Comparison of ENCODE assay signal across 22 cellular contexts in the genomic region with DNA sequence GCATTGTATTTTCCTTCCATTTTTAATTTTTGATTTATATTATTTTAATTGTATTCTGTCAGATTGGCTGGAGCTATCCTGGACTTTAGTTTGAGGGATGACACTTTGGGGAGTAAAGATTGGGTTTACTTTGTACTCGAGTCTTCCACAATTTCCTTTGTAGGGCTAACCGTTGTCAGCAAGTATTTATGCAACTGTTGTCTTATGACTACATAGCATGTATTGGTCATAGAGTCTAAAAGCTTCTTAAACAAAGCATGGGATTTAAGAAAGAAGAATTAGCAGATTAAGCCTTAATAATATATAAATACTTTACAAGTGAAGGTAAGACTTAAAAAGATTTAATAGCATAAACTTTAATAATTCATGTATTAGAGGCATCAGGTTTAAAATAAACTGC.
"Had no signal": no experiment of that assay in that cellular context is flagged by ENCODE, and none has a peak within 500 bp of the region (broad histone marks: within the 10 kb centered on the region; RNA-seq: fewer than 3 reads in every experiment).

No MANE protein-coding gene starts in this region.

- DNase-seq: activated CD8-positive, alpha-beta memory T cell treated with anti-CD3 and anti-CD28 coated beads, Interleukin-2, amount 50 U/mL, for 4 hours; activated naive CD4-positive, alpha-beta T cell treated with Interleukin-2 at 50 U/mL for 16 hours; aorta; head of caudate nucleus; hypothalamus; left ventricle myocardium superior; mammary epithelial cell; ovary; right cardiac atrium; SK-N-SH; stimulated activated CD4-positive, alpha-beta T cell treated with anti-CD3 and anti-CD28 coated beads, Interleukin-12 subunit alpha, Interleukin-12 subunit beta, amount 100 ng/mL, for 4 hours; stimulated activated CD4-positive, alpha-beta T cell treated with anti-CD3 and anti-CD28 coated beads, Interleukin-4, amount 100 ng/mL, for 4 hours; stomach; transverse colon had no signal

- H3K9me3 ChIP-seq: gastroesophageal sphincter, neutrophil, ovary, prostate gland, SK-N-SH, stomach, transverse colon had no signal

- H3K9me3 Mint-ChIP-seq: activated T-helper 1 cell treated with anti-CD3 and anti-CD28 coated beads, Interleukin-12 subunit alpha, Interleukin-12 subunit beta, Interleukin-2, Interleukin-4 antibody, amounts not matched to agents 30 ng/mL and 10 ng/mL and 1 ng/mL, durations not matched to agents 14 hours and 24 hours and 36 hours; mesothelial cell of epicardium; nephron had no signal

- H3K4me3 Mint-ChIP-seq: brain, mesothelial cell of epicardium, nephron had no signal

- H3K4me1 Mint-ChIP-seq: mesothelial cell of epicardium, nephron had no signal

- H3K27me3 ChIP-seq: gastroesophageal sphincter, neutrophil, ovary, stomach, transverse colon had no signal

- H3K27me3 Mint-ChIP-seq: brain had no signal

- H3K27ac ChIP-seq: epithelial cell of prostate, gastroesophageal sphincter, neutrophil, ovary, prostate gland, stomach, transverse colon had no signal

- H3K36me3 Mint-ChIP-seq: mesothelial cell of epicardium had no signal

- H3K4me3 ChIP-seq: gastroesophageal sphincter, ovary, prostate gland, stomach, transverse colon had no signal

- ATAC-seq: gastroesophageal sphincter, left ventricle myocardium superior, right cardiac atrium had no signal

- H3K27ac Mint-ChIP-seq: mesothelial cell of epicardium, nephron had no signal
